Comparison of ENCODE assay signal across 21 cellular contexts in genomic region chr19:15235796-15236195, GRCh38. TPM values are rescaled to one million over a fixed set of nuclear protein-coding genes. Genes with fewer than 3 reads are reported as not detected.
DNase-seq lines count a peak whose midpoint lies in the region; ATAC-seq, FAIRE-seq and TF ChIP-seq lines count a peak whose summit lies in the region.
"Had no signal": no experiment of that assay in that cellular context is flagged by ENCODE, and none has a peak within 500 bp of the region (broad histone marks: within the 10 kb centered on the region; RNA-seq: fewer than 3 reads in every experiment).

No MANE protein-coding gene starts in this region.

- peak overlapping the region; percentile 74 for H3K27ac Mint-ChIP-seq in activated CD4-positive, alpha-beta T cell treated with anti-CD3 and anti-CD28 coated beads, Interleukin-2, amount 10 ng/mL, durations not matched to agents 7 days and 5 days
- peak overlapping the region; percentile 1 for H3K27ac Mint-ChIP-seq in nephron progenitor cell

- FAIRE-seq in GM12878 (lab: Jason Lieb, UNC), result no peak
- FAIRE-seq: H54 had no signal

- no peak overlapping the region for H3K4me3 Mint-ChIP-seq in activated CD4-positive, alpha-beta T cell treated with anti-CD3 and anti-CD28 coated beads, Interleukin-2, amount 10 ng/mL, durations not matched to agents 7 days and 5 days
- no peak overlapping the region for H3K4me3 Mint-ChIP-seq in nephron progenitor cell

- no peak overlapping the region for H3K9ac ChIP-seq in GM12878 (ENCODE audit: control insufficient read depth, insufficient read depth, low read length)

- POLR2A ChIA-PET in activated CD4-positive, alpha-beta T cell treated with anti-CD3 and anti-CD28 coated beads, Interleukin-2, amount 10 ng/mL, durations not matched to agents 7 days and 5 days (lab: Charles Lee), result no interaction called here
- POLR2A ChIA-PET in GM12878 (lab: Charles Lee), result interaction anchor here (0.6 kb wide), 1 partner anchor 1555 kb away, joined by 5 read pairs; no protein-coding TSS in a partner anchor

- TF ChIP-seq CTCF in GM12878 (IDR thresholded peaks at IDR 0.05 in 2 of 3, conservative IDR thresholded peaks at IDR 0.05 in 1 of 3; ENCODE audit: control insufficient read depth in 2 of 3, extremely low read depth in 1 of 3, insufficient read depth in 1 of 3, low read depth in 3 of 3, low read length in 3 of 3) (no peak), nephron progenitor cell (IDR thresholded peaks at IDR 0.05) (no peak)

- peaks cover 30% of the 10 kb centered on the region for H3K27me3 Mint-ChIP-seq in activated CD4-positive, alpha-beta T cell treated with anti-CD3 and anti-CD28 coated beads, Interleukin-2, amount 10 ng/mL, durations not matched to agents 7 days and 5 days
- peaks cover 33% of the 10 kb centered on the region for H3K27me3 Mint-ChIP-seq in nephron progenitor cell (ENCODE audit: low read depth, poor library complexity)

- in situ Hi-C loops in GM12878 (cut with MboI), result no loop called here
- in situ Hi-C loops in G401 (cut with HindIII; ENCODE audit: low sequenced_read_pairs), result no loop called here

- H3K36me3 Mint-ChIP-seq in activated CD4-positive, alpha-beta T cell treated with anti-CD3 and anti-CD28 coated beads, Interleukin-2, amount 10 ng/mL, durations not matched to agents 7 days and 5 days (ENCODE audit: low read depth), result peaks cover 37% of the 10 kb centered on the region
- H3K36me3 Mint-ChIP-seq in nephron progenitor cell (ENCODE audit: low read depth), result peaks cover 29% of the 10 kb centered on the region

- no peaks in the 10 kb centered on the region for H3K9me3 Mint-ChIP-seq in activated CD4-positive, alpha-beta T cell treated with anti-CD3 and anti-CD28 coated beads, Interleukin-2, amount 10 ng/mL, durations not matched to agents 7 days and 5 days
- no peaks in the 10 kb centered on the region for H3K9me3 Mint-ChIP-seq in nephron progenitor cell

- SMC1A ChIA-PET in GM12878 (lab: Charles Lee; ENCODE audit: uncharacterized antibody, unreplicated experiment), result no interaction called here

- peaks cover 5 to 31% of the 10 kb centered on the region in 2 experiments for H3K36me3 ChIP-seq in GM12878 (ENCODE audit: control insufficient read depth in 2 of 2, insufficient read depth in 2 of 2, low read length in 1 of 2)

- 0 out of 2 replicates have a peak, but pooled peaks have one; percentile 7 for TF ChIP-seq POLR2A in GM12878 (IDR thresholded peaks at IDR 0.05; ENCODE audit: low read depth, low read length)

- H3K4me3 ChIP-seq in GM12878, result no peak overlapping the region

- BruUV-seq in GM12878 (replicated peaks; lab: Mats Ljungman, UMichigan), result no TSS peak

- H3K27ac ChIP-seq in GM12878 (ENCODE audit: control insufficient read depth, insufficient read depth), result no peak overlapping the region
- H3K27ac ChIP-seq: C4-2B had no signal

- WGBS in GM12878 (ENCODE audit: insufficient coverage, insufficient replicate concordance, low lambda C conversion rate, missing lambda C conversion rate), result 73% methylated on average over 2 of the region's 2 CpGs

- no peaks in the 10 kb centered on the region for H3K79me2 ChIP-seq in GM12878 (ENCODE audit: control insufficient read depth, insufficient read depth, low read length)

- peaks cover 5 to 11% of the 10 kb centered on the region in 2 experiments for H3K27me3 ChIP-seq in GM12878 (replicated peaks in 1 of 2; ENCODE audit: control insufficient read depth in 2 of 2, insufficient read depth in 2 of 2, low read length in 1 of 2)

- ATAC-seq in GM12878 (no peak), HG02938 (IDR thresholded peaks at IDR 0.05; ENCODE audit: unreplicated experiment) (no peak)

- H3K4me1 Mint-ChIP-seq in activated CD4-positive, alpha-beta T cell treated with anti-CD3 and anti-CD28 coated beads, Interleukin-2, amount 10 ng/mL, durations not matched to agents 7 days and 5 days, result peaks cover 12% of the 10 kb centered on the region
- peaks cover 23% of the 10 kb centered on the region for H3K4me1 Mint-ChIP-seq in nephron progenitor cell

- H2AFZ ChIP-seq in GM12878 (ENCODE audit: control insufficient read depth, low read depth, low read length), result no peak overlapping the region

- no peak for DNase-seq in activated CD4-positive, alpha-beta T cell treated with anti-CD3 and anti-CD28 coated beads, Interleukin-2, amount 10 ng/mL, durations not matched to agents 7 days and 5 days
- no peak for DNase-seq in activated CD4-positive, alpha-beta T cell treated with anti-CD3 and anti-CD28 coated beads for 48 hours
- DNase-seq in CD1c-positive myeloid dendritic cell (ENCODE audit: extremely low spot score), result peak; percentile 88
- DNase-seq in GM12878 (ENCODE audit: low read depth, low spot score), result no peak
- no peak for DNase-seq in nephron progenitor cell
- no peak for DNase-seq in kidney glomerular epithelial cell (lab: John Stamatoyannopoulos, UW)
- DNase-seq in G401 (ENCODE audit: low spot score), result no peak
- DNase-seq: ACHN, DMS53, GF-D8, Karpas-422, NCI-H1417 treated with DMSO at 0.1 percent for 48 hours, NCI-H187 treated with DMSO at 0.1 percent for 48 hours, NCI-H2107, NCI-H446 treated with DMSO at 0.1 percent for 48 hours, NCI-H526 treated with DMSO at 0.1 percent for 48 hours, SHP77 had no signal

- RAD21 ChIA-PET in GM12878 (lab: Charles Lee; ENCODE audit: unreplicated experiment), result no interaction called here

- peaks cover 3% of the 10 kb centered on the region; the same call in 1 of the 2 replicates for H3K4me1 ChIP-seq in GM12878 (ENCODE audit: control insufficient read depth, insufficient read depth, low read length)

- no peak for TF ChIP-seq EP300 in GM12878 (IDR thresholded peaks at IDR 0.05; ENCODE audit: borderline replicate concordance in 1 of 2, control insufficient read depth in 1 of 2, low read depth in 2 of 2, low read length in 2 of 2)

- CTCF ChIA-PET in activated CD4-positive, alpha-beta T cell treated with anti-CD3 and anti-CD28 coated beads, Interleukin-2, amount 10 ng/mL, durations not matched to agents 7 days and 5 days (lab: Charles Lee), result interaction anchor here (1.0 kb wide), 1 partner anchor 9 kb away, joined by 4 read pairs; no protein-coding TSS in a partner anchor
- CTCF ChIA-PET in GM12878 (lab: Yijun Ruan, JAX), result no interaction called here

- TF ChIP-seq RAD21 in GM12878 (IDR thresholded peaks at IDR 0.05; ENCODE audit: insufficient read depth, low read depth, low read length), result no peak

- no peak overlapping the region for H3K4me2 ChIP-seq in GM12878 (ENCODE audit: control insufficient read depth, insufficient read depth)

- no peaks in the 10 kb centered on the region for H3K9me3 ChIP-seq in GM12878 (replicated peaks; ENCODE audit: control insufficient read depth, insufficient read depth, low read length)

- H4K20me1 ChIP-seq in GM12878 (ENCODE audit: control insufficient read depth, insufficient read depth), result no peaks in the 10 kb centered on the region

- intact Hi-C loops in GM12878 (cut with micrococcal nuclease; ENCODE audit: unreplicated experiment), result no loop called here

TF ChIP-seq in GM12878, 131 proteins besides CTCF, POLR2A, EP300 and RAD21 (continues in another document):
- TF ChIP-seq TCF3 (IDR thresholded peaks at IDR 0.05; ENCODE audit: borderline replicate concordance, insufficient read depth, low read depth, low read length) (no peak), JUNB (IDR thresholded peaks at IDR 0.05) (no peak), GATAD2B (conservative IDR thresholded peaks at IDR 0.05; ENCODE audit: low read depth) (no peak), CBFB (IDR thresholded peaks at IDR 0.05; ENCODE audit: low read depth) (no peak), KDM1A (IDR thresholded peaks at IDR 0.05; ENCODE audit: borderline replicate concordance) (no peak)

RNA-seq across cellular contexts. Expression of gene EPHX3, which starts 3.5 kb away (rescaled TPM):
- under 1 TPM; 0.32 to 0.42 TPM for total RNA-seq in activated CD4-positive, alpha-beta T cell treated with anti-CD3 and anti-CD28 coated beads, Interleukin-2, amount 10 ng/mL, durations not matched to agents 7 days and 5 days
- total RNA-seq in GM12878 (2013; cell fraction: nucleolus; rRNA removed), result not detected in 2 replicates
- total RNA-seq in GM12878 (2014; rRNA removed), result not detected in 2 replicates
- total RNA-seq in GM12878 (2014; rRNA removed; fragmentation: Illumina TruSeq; extraction: Trizol), result not detected in 2 replicates
- total RNA-seq in GM12878 (2021), result not detected in 2 replicates
- polyA plus RNA-seq in GM12878 (2011; ENCODE audit: low read depth), result not detected
- 0.04 TPM in 1 of 2 replicates, not detected in the other for polyA plus RNA-seq in GM12878 (2011; rRNA removed)
- polyA plus RNA-seq in GM12878 (2011; cell fraction: cytosol; rRNA removed), result not detected in 2 replicates
- 0.26 TPM in 1 of 2 replicates, not detected in the other for polyA plus RNA-seq in GM12878 (2011; cell fraction: nucleus; rRNA removed)
- not detected in 2 replicates for polyA plus RNA-seq in GM12878 (2012)
- polyA plus RNA-seq in GM12878 (2014; fragmentation: Illumina TruSeq; extraction: Trizol), result not detected in 2 replicates
- not detected for polyA plus RNA-seq in GM12878 (2014; fragmentation: Nextera tagmentation; extraction: Ambion mirVana)
- not detected in 2 replicates for polyA plus RNA-seq in GM12878 (2014; rRNA removed)
- not detected for polyA plus RNA-seq in GM12878 (2016; fragmentation: Nextera tagmentation; extraction: Ambion mirVana)
- 0.21 and 0.29 TPM in 2 replicates for polyA minus RNA-seq in GM12878 (2011; rRNA and poly(A)+ RNA removed)
- not detected in 2 replicates for polyA minus RNA-seq in GM12878 (2011; cell fraction: cytosol; rRNA and poly(A)+ RNA removed)
- 0.48 TPM in 1 of 2 replicates, not detected in the other for polyA minus RNA-seq in GM12878 (2011; cell fraction: nucleus; rRNA and poly(A)+ RNA removed)
- total RNA-seq in G401 (2014; rRNA removed; shearing (Covaris generic)), result not detected in 2 replicates
- total RNA-seq: RPMI7951 had no signal

RNA-seq across cellular contexts. Expression of gene NOTCH3, which starts 35.0 kb away (rescaled TPM):
- total RNA-seq in activated CD4-positive, alpha-beta T cell treated with anti-CD3 and anti-CD28 coated beads, Interleukin-2, amount 10 ng/mL, durations not matched to agents 7 days and 5 days, result not detected
- not detected in 2 replicates for total RNA-seq in GM12878 (2013; cell fraction: nucleolus; rRNA removed)
- total RNA-seq in GM12878 (2014; rRNA removed) (0.11 TPM in 1 of 2 replicates, not detected in the other), GM12878 (2014; rRNA removed; fragmentation: Illumina TruSeq; extraction: Trizol) (not detected in 2 replicates), GM12878 (2021) (0.10 and 0.37 TPM in 2 replicates)
- polyA plus RNA-seq in GM12878 (2011; ENCODE audit: low read depth), result not detected
- polyA plus RNA-seq in GM12878 (2011; rRNA removed) (not detected in 2 replicates), GM12878 (2014; fragmentation: Illumina TruSeq; extraction: Trizol) (0.01 TPM in 1 of 2 replicates, not detected in the other), GM12878 (2014; fragmentation: Nextera tagmentation; extraction: Ambion mirVana) (not detected), GM12878 (2014; rRNA removed) (0.03 and 0.42 TPM in 2 replicates), GM12878 (2016; fragmentation: Nextera tagmentation; extraction: Ambion mirVana) (under 1 TPM in 1 of 2 experiments, not detected in 1; 0.03 TPM)
- polyA plus RNA-seq in GM12878 (2011; cell fraction: cytosol; rRNA removed), result not detected in 2 replicates
- 0.01 TPM in 1 of 2 replicates, not detected in the other for polyA plus RNA-seq in GM12878 (2011; cell fraction: nucleus; rRNA removed)
- polyA plus RNA-seq in GM12878 (2012), result 0.07 and 0.12 TPM in 2 replicates
- not detected in 2 replicates for polyA minus RNA-seq in GM12878 (2011; rRNA and poly(A)+ RNA removed)
- not detected in 2 replicates for polyA minus RNA-seq in GM12878 (2011; cell fraction: cytosol; rRNA and poly(A)+ RNA removed)
- polyA minus RNA-seq in GM12878 (2011; cell fraction: nucleus; rRNA and poly(A)+ RNA removed), result not detected in 2 replicates
- total RNA-seq in G401 (2014; rRNA removed; shearing (Covaris generic)), result 13.5 and 16.4 TPM in 2 replicates

Comparison
In these comparisons a context has a peak if more than half of its experiments do, and no peak if none do; other contexts are left out.
1. RNA of gene NOTCH3, which starts 35.0 kb away (total RNA-seq): 13.5 to 16.4 TPM in G401; 0.10 to 0.37 TPM in GM12878 and not detected in activated CD4-positive, alpha-beta T cell treated with anti-CD3 and anti-CD28 coated beads, Interleukin-2, amount 10 ng/mL, durations not matched to agents 7 days and 5 days; every median in the first group is over 10 times any median in the second.